In genomic region chr11:78766997-78767396, GRCh38 we compare ENCODE assay signal across 21 cellular contexts.
"Had no signal": no experiment of that assay in that cellular context is flagged by ENCODE, and none has a peak within 500 bp of the region (broad histone marks: within the 10 kb centered on the region; RNA-seq: fewer than 3 reads in every experiment).

No MANE protein-coding gene starts in this region.

- H3K27me3 ChIP-seq: SJCRH30 had no signal

- H3K9me3 ChIP-seq: SJCRH30 had no signal

- DNase-seq: Kasumi-1, MM.1S, NCI-H1092 treated with DMSO at 0.1 percent for 48 hours, NCI-H1436, NCI-H187, NCI-H2029, NCI-H2081 treated with DMSO at 0.1 percent for 48 hours, NCI-H2171, NCI-H226, NCI-H446, NCI-H510A, NCI-H524 treated with DMSO at 0.1 percent for 48 hours, NCI-H69, NCI-H774, RPMI8226, SHP77 treated with DMSO at 0.1 percent for 48 hours, SJCRH30 had no signal

- ATAC-seq: K562, SK-N-SH treated with all-trans-retinoic acid at 6 μM for 48 hours had no signal

- H3K4me1 ChIP-seq: SJCRH30 had no signal

- H3K4me2 ChIP-seq: KMS-11 had no signal

- FAIRE-seq: K562, RCC 7860 had no signal

- H3K4me3 ChIP-seq: K562, SJCRH30 had no signal

- H3K36me3 ChIP-seq: SJCRH30 had no signal

- H3K27ac ChIP-seq: KMS-11, SJCRH30 had no signal

- H3K9ac ChIP-seq: KMS-11 had no signal
